Comparison of ENCODE assay signal across 1 cellular context in the genomic region with DNA sequence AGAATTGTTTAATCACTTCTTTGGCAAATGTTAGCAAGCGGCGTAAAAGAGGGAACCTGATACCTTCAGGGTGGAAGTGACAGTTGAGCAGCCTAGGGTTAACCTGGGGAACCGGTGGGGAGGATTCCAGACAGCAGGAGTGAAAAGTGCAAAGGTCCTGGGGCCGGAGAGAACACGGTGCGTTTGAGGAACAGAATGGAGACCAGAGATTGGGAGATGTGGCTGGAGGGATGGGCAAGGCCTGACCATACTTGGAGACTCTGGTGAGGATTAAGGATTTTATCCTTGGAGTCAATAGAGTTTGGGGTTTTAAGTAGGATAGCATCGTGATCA.
TF ChIP-seq lines count a peak whose summit lies in the region.

No MANE protein-coding gene starts in this region.

TF ChIP-seq in IMR-90, 13 proteins besides CTCF, POLR2A, EP300 and RAD21:
- TF ChIP-seq, protein P1, sequence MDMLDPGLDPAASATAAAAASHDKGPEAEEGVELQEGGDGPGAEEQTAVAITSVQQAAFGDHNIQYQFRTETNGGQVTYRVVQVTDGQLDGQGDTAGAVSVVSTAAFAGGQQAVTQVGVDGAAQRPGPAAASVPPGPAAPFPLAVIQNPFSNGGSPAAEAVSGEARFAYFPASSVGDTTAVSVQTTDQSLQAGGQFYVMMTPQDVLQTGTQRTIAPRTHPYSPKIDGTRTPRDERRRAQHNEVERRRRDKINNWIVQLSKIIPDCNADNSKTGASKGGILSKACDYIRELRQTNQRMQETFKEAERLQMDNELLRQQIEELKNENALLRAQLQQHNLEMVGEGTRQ (IDR thresholded peaks at IDR 0.05; ENCODE audit: low read depth, low read length) = no peak
- TF ChIP-seq, protein P2, sequence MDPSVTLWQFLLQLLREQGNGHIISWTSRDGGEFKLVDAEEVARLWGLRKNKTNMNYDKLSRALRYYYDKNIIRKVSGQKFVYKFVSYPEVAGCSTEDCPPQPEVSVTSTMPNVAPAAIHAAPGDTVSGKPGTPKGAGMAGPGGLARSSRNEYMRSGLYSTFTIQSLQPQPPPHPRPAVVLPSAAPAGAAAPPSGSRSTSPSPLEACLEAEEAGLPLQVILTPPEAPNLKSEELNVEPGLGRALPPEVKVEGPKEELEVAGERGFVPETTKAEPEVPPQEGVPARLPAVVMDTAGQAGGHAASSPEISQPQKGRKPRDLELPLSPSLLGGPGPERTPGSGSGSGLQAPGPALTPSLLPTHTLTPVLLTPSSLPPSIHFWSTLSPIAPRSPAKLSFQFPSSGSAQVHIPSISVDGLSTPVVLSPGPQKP (IDR thresholded peaks at IDR 0.05; ENCODE audit: borderline replicate concordance, low read depth, low read length) = no peak
- no peak for TF ChIP-seq MXI1 (IDR thresholded peaks at IDR 0.05; ENCODE audit: borderline replicate concordance, low read depth, low read length)
- no peak for TF ChIP-seq SMC3 (IDR thresholded peaks at IDR 0.05; ENCODE audit: low read depth, low read length)
- no peak for TF ChIP-seq RFX5 (IDR thresholded peaks at IDR 0.05; ENCODE audit: low read depth, low read length)
- TF ChIP-seq FOS (IDR thresholded peaks at IDR 0.05; ENCODE audit: low read depth, low read length) = no peak
- TF ChIP-seq BHLHE40 (IDR thresholded peaks at IDR 0.05; ENCODE audit: low read depth, low read length) = no peak
- no peak for TF ChIP-seq MAFK (IDR thresholded peaks at IDR 0.05; ENCODE audit: low read depth, low read length)
- no peak for TF ChIP-seq CEBPB (IDR thresholded peaks at IDR 0.05; ENCODE audit: low read depth, low read length)
- TF ChIP-seq CHD1 (IDR thresholded peaks at IDR 0.05; ENCODE audit: low read depth, low read length) = no peak
- no peak for TF ChIP-seq RCOR1 (IDR thresholded peaks at IDR 0.05; ENCODE audit: insufficient replicate concordance, low read length)
- no peak for TF ChIP-seq MAZ (IDR thresholded peaks at IDR 0.05; ENCODE audit: borderline replicate concordance, low read depth, low read length)
- no peak for TF ChIP-seq NFE2L2 (IDR thresholded peaks at IDR 0.05; ENCODE audit: low read depth, low read length)
